ENCODE assay signal across 27 cellular contexts in genomic region chr12:125162489-125163028, GRCh38. TPM values are rescaled to one million over a fixed set of nuclear protein-coding genes. Genes with fewer than 3 reads are reported as not detected.
"Had no signal": no experiment of that assay in that cellular context is flagged by ENCODE, and none has a peak within 500 bp of the region (broad histone marks: within the 10 kb centered on the region; RNA-seq: fewer than 3 reads in every experiment).

No MANE protein-coding gene starts in this region.

- H3K4me1 Mint-ChIP-seq: naive thymus-derived CD8-positive, alpha-beta T cell; nephron; stimulated activated naive B cell treated with anti-CD40 and anti-IgM and Interleukin-4, amounts not matched to agents 10 μg/mL and 1 μg/mL and 100 μg/mL, for 72 hours had no signal

- H3K9me3 Mint-ChIP-seq: stimulated activated naive B cell treated with anti-CD40 and anti-IgM and Interleukin-4, amounts not matched to agents 10 μg/mL and 1 μg/mL and 100 μg/mL, for 72 hours had no signal

- H3K27ac Mint-ChIP-seq: nephron; stimulated activated naive B cell treated with anti-CD40 and anti-IgM and Interleukin-4, amounts not matched to agents 10 μg/mL and 1 μg/mL and 100 μg/mL, for 72 hours had no signal

- H3K27me3 ChIP-seq: ovary, testis, thyroid gland, transverse colon, upper lobe of left lung, vagina had no signal

- DNase-seq: hippocampal formation; kidney glomerular epithelial cell; left cardiac atrium; lower lobe of right lung; mammary epithelial cell; mesenchymal stem cell; naive thymus-derived CD8-positive, alpha-beta T cell; ovary; retina; right cardiac atrium; stimulated activated CD4-positive, alpha-beta T cell treated with anti-CD3 and anti-CD28 coated beads, Interleukin-12 subunit alpha, Interleukin-12 subunit beta, amount 100 ng/mL, for 4 hours; stimulated activated CD4-positive, alpha-beta T cell treated with anti-CD3 and anti-CD28 coated beads, Interleukin-15, amount 100 ng/mL, for 24 hours; stimulated activated CD4-positive, alpha-beta T cell treated with anti-CD3 and anti-CD28 coated beads, Interleukin-2, amount 100 ng/mL, for 24 hours; stimulated activated CD4-positive, alpha-beta T cell treated with anti-CD3 and anti-CD28 coated beads, Interleukin-4, amount 100 ng/mL, for 1 hour; stimulated activated naive B cell treated with anti-CD40 and anti-IgM and Interleukin-4, amounts not matched to agents 10 μg/mL and 1 μg/mL and 100 μg/mL, for 72 hours; stimulated activated naive CD8-positive, alpha-beta T cell treated with anti-CD3 and anti-CD28 coated beads, Interleukin-15, Interleukin-2, amounts not matched to agents 100 U/mL and 50 U/mL, for 24 hours; stomach; testis; thyroid gland; transverse colon; upper lobe of left lung had no signal

- H3K4me1 ChIP-seq: lower lobe of right lung, prostate gland, stomach, testis, thyroid gland, transverse colon, upper lobe of left lung, vagina had no signal

- FAIRE-seq: keratinocyte had no signal

- H3K4me3 ChIP-seq: lower lobe of right lung, ovary, prostate gland, skin epidermis, stomach, testis, thyroid gland, transverse colon, upper lobe of left lung, vagina had no signal

- H3K27ac ChIP-seq: lower lobe of right lung, ovary, prostate gland, skin epidermis, stomach, testis, thyroid gland, transverse colon, upper lobe of left lung, vagina had no signal

- H3K36me3 ChIP-seq: lower lobe of right lung, ovary, prostate gland, stomach, thyroid gland, transverse colon, upper lobe of left lung, vagina had no signal

- H3K36me3 Mint-ChIP-seq: naive thymus-derived CD8-positive, alpha-beta T cell; stimulated activated naive B cell treated with anti-CD40 and anti-IgM and Interleukin-4, amounts not matched to agents 10 μg/mL and 1 μg/mL and 100 μg/mL, for 72 hours had no signal

- H3K9me3 ChIP-seq: lower lobe of right lung, prostate gland, testis, thyroid gland, transverse colon, upper lobe of left lung, vagina had no signal

- H3K4me3 Mint-ChIP-seq: naive thymus-derived CD8-positive, alpha-beta T cell; nephron; neural crest cell; stimulated activated naive B cell treated with anti-CD40 and anti-IgM and Interleukin-4, amounts not matched to agents 10 μg/mL and 1 μg/mL and 100 μg/mL, for 72 hours had no signal

RNA-seq across cellular contexts. Expression of gene TMEM132B, which starts 23.6 kb away (rescaled TPM):
- total RNA-seq: naive thymus-derived CD8-positive, alpha-beta T cell had no signal
